In genomic region chr2:100814453-100814852, GRCh38 we compare ENCODE assay signal across 1 cellular context.
TF ChIP-seq lines count a peak whose summit lies in the region.

No MANE protein-coding gene starts in this region.

TF ChIP-seq in HepG2, 621 proteins besides CTCF, POLR2A, EP300 and RAD21 (continued from another document and continues in another):
- TF ChIP-seq ZNF407 (CRISPR knock-in tag; IDR thresholded peaks at IDR 0.05; ENCODE audit: not compliant biosample characterization) (no peak), EEA1 (CRISPR knock-in tag; IDR thresholded peaks at IDR 0.05; ENCODE audit: borderline replicate concordance) (no peak), ZNF432 (CRISPR knock-in tag; IDR thresholded peaks at IDR 0.05; ENCODE audit: borderline replicate concordance) (no peak), JUND (CRISPR knock-in tag; IDR thresholded peaks at IDR 0.05) (no peak), ZNF260 (CRISPR knock-in tag; IDR thresholded peaks at IDR 0.05; ENCODE audit: borderline replicate concordance, low read depth) (no peak), ZNF224 (CRISPR knock-in tag; IDR thresholded peaks at IDR 0.05) (no peak), POLR2AphosphoS2 (IDR thresholded peaks at IDR 0.05; ENCODE audit: low read depth, low read length) (no peak), ZNF749 (CRISPR knock-in tag; IDR thresholded peaks at IDR 0.05; ENCODE audit: borderline replicate concordance) (no peak), NFIB (CRISPR knock-in tag; IDR thresholded peaks at IDR 0.05; ENCODE audit: borderline replicate concordance) (no peak), SRSF4 (IDR thresholded peaks at IDR 0.05; ENCODE audit: low read depth, low read length, poor library complexity, severe bottlenecking) (no peak), NFYB (CRISPR knock-in tag; IDR thresholded peaks at IDR 0.05) (no peak), ZSCAN9 (CRISPR knock-in tag; IDR thresholded peaks at IDR 0.05; ENCODE audit: borderline replicate concordance) (0 out of 2 replicates have a peak, but pooled peaks have one; percentile 25), SNAPC5 (CRISPR knock-in tag; IDR thresholded peaks at IDR 0.05; ENCODE audit: borderline replicate concordance) (no peak), JDP2 (CRISPR knock-in tag; IDR thresholded peaks at IDR 0.05; ENCODE audit: borderline replicate concordance) (no peak), HDAC6 (IDR thresholded peaks at IDR 0.05; ENCODE audit: low read depth, low read length) (no peak), KDM4B (CRISPR knock-in tag; IDR thresholded peaks at IDR 0.05) (no peak), ZNF282 (IDR thresholded peaks at IDR 0.05; ENCODE audit: partially characterized antibody) (no peak), ZNF615 (CRISPR knock-in tag; IDR thresholded peaks at IDR 0.05; ENCODE audit: borderline replicate concordance) (no peak), KLF13 (CRISPR knock-in tag; IDR thresholded peaks at IDR 0.05) (no peak), E2F5 (CRISPR knock-in tag; conservative IDR thresholded peaks at IDR 0.05) (no peak), SP1 (IDR thresholded peaks at IDR 0.05) (no peak), SP1 (CRISPR knock-in tag; IDR thresholded peaks at IDR 0.05) (no peak), ZNF772 (CRISPR knock-in tag; IDR thresholded peaks at IDR 0.05) (no peak; the same call in 1 of the 2 replicates), ZSCAN5A (CRISPR knock-in tag; IDR thresholded peaks at IDR 0.05; ENCODE audit: borderline replicate concordance) (no peak; the same call in 1 of the 2 replicates), ZNF496 (CRISPR knock-in tag; IDR thresholded peaks at IDR 0.05; ENCODE audit: insufficient replicate concordance) (no peak), HDAC2 (CRISPR knock-in tag; IDR thresholded peaks at IDR 0.05) (peak; percentile 81), TFDP1 (CRISPR knock-in tag; IDR thresholded peaks at IDR 0.05; ENCODE audit: borderline replicate concordance) (no peak), ZNF318 (CRISPR knock-in tag; IDR thresholded peaks at IDR 0.05) (no peak), FOXM1 (CRISPR knock-in tag; IDR thresholded peaks at IDR 0.05) (no peak), ZNF17 (CRISPR knock-in tag; IDR thresholded peaks at IDR 0.05) (no peak), ZKSCAN5 (CRISPR knock-in tag; IDR thresholded peaks at IDR 0.05) (no peak), HNRNPK (IDR thresholded peaks at IDR 0.05; ENCODE audit: low read depth, low read length, poor library complexity, severe bottlenecking) (no peak), KDM2A (CRISPR knock-in tag; IDR thresholded peaks at IDR 0.05; ENCODE audit: borderline replicate concordance, low read depth) (no peak), ATF1 (CRISPR knock-in tag; IDR thresholded peaks at IDR 0.05) (no peak), MYNN (CRISPR knock-in tag; IDR thresholded peaks at IDR 0.05; ENCODE audit: low read depth) (no peak), NR2C2 (CRISPR knock-in tag; IDR thresholded peaks at IDR 0.05; ENCODE audit: borderline replicate concordance) (no peak), GATA4 (IDR thresholded peaks at IDR 0.05; ENCODE audit: borderline replicate concordance, low read depth) (no peak), MAFK (conservative IDR thresholded peaks at IDR 0.05 in 1 of 2, IDR thresholded peaks at IDR 0.05 in 1 of 2; ENCODE audit: low read length in 2 of 2) (no peak), ZNF672 (CRISPR knock-in tag; IDR thresholded peaks at IDR 0.05) (no peak), ARNT (IDR thresholded peaks at IDR 0.05) (no peak), ZNF75D (CRISPR knock-in tag; IDR thresholded peaks at IDR 0.05; ENCODE audit: borderline replicate concordance) (no peak), HNF4G (IDR thresholded peaks at IDR 0.05; ENCODE audit: borderline replicate concordance, low read depth, low read length) (peak; percentile 76), HNF4G (CRISPR knock-in tag; IDR thresholded peaks at IDR 0.05; ENCODE audit: borderline replicate concordance, low read depth) (no peak), ZNF891 (CRISPR knock-in tag; IDR thresholded peaks at IDR 0.05) (no peak), ZNF124 (CRISPR knock-in tag; IDR thresholded peaks at IDR 0.05) (no peak), ZNF713 (CRISPR knock-in tag; IDR thresholded peaks at IDR 0.05) (no peak), TCF7 (IDR thresholded peaks at IDR 0.05; ENCODE audit: low read depth) (no peak)
